Comparison of ENCODE assay signal across 12 cellular contexts in the genomic region with DNA sequence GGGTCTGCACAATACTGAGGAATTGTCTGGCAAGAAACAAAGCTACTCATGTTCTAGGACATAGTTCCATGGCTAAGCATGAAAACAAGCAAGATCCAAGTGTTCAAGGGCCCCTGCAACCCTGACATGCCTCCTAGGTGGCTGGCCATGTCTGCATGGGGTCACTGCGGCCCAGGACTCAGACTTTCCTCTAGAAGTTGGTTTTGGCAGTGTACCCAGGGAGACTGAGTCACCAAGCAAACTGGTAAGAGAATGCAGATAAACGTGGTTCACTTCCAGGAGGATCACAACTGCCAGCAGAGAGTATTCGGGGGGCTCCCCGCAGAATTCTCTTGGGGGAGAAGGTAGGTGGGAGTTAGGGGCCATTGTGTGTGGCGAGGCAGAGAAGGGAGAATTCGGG. TPM values are rescaled to one million over a fixed set of nuclear protein-coding genes. Genes with fewer than 3 reads are reported as not detected.
DNase-seq lines count a peak whose midpoint lies in the region; TF ChIP-seq lines count a peak whose summit lies in the region.
"Had no signal": no experiment of that assay in that cellular context is flagged by ENCODE, and none has a peak within 500 bp of the region (broad histone marks: within the 10 kb centered on the region; RNA-seq: fewer than 3 reads in every experiment).

No MANE protein-coding gene starts in this region.

- POLR2A ChIA-PET in CD8-positive, alpha-beta memory T cell (lab: Charles Lee): no interaction called here

- peaks cover 31% of the 10 kb centered on the region for H3K4me1 Mint-ChIP-seq in activated naive CD4-positive, alpha-beta T cell treated with anti-CD3 and anti-CD28 coated beads, Interleukin-2, amount 10 ng/mL, durations not matched to agents 7 days and 5 days
- H3K4me1 Mint-ChIP-seq in CD8-positive, alpha-beta memory T cell: peaks cover 5 to 15% (median 7%) of the 10 kb centered on the region in 3 donors
- peaks cover 4 to 8% of the 10 kb centered on the region in 2 donors for H3K4me1 Mint-ChIP-seq in immature natural killer cell

- peaks cover 7 to 30% (median 14%) of the 10 kb centered on the region in 4 donors for H3K4me1 ChIP-seq in transverse colon
- H3K4me1 ChIP-seq in CD8-positive, alpha-beta memory T cell (ENCODE audit: insufficient read depth, low read length): no peaks in the 10 kb centered on the region

- H3K36me3 Mint-ChIP-seq in activated naive CD4-positive, alpha-beta T cell treated with anti-CD3 and anti-CD28 coated beads, Interleukin-2, amount 10 ng/mL, durations not matched to agents 7 days and 5 days: peaks cover 25% of the 10 kb centered on the region
- peaks cover 0 to 3% (median 0%) of the 10 kb centered on the region in 3 donors for H3K36me3 Mint-ChIP-seq in CD8-positive, alpha-beta memory T cell
- peaks cover 0 to 3% (median 0%) of the 10 kb centered on the region in 3 donors for H3K36me3 Mint-ChIP-seq in immature natural killer cell

- H3K27ac Mint-ChIP-seq in activated naive CD4-positive, alpha-beta T cell treated with anti-CD3 and anti-CD28 coated beads, Interleukin-2, amount 10 ng/mL, durations not matched to agents 7 days and 5 days: peak overlapping the region; percentile 26
- no peak overlapping the region for H3K27ac Mint-ChIP-seq in CD8-positive, alpha-beta memory T cell
- no peak overlapping the region for H3K27ac Mint-ChIP-seq in immature natural killer cell

- no peaks in the 10 kb centered on the region for H3K27me3 ChIP-seq in layer of hippocampus (ENCODE audit: control insufficient read depth, insufficient read depth, low read length)
- no peaks in the 10 kb centered on the region for H3K27me3 ChIP-seq in transverse colon
- H3K27me3 ChIP-seq in CD8-positive, alpha-beta memory T cell (ENCODE audit: insufficient read depth, low read length, poor library complexity, severe bottlenecking): no peaks in the 10 kb centered on the region

- no peaks in the 10 kb centered on the region for H3K36me3 ChIP-seq in transverse colon
- H3K36me3 ChIP-seq in CD8-positive, alpha-beta memory T cell (ENCODE audit: insufficient read depth, low read length): no peaks in the 10 kb centered on the region

- H3K27ac ChIP-seq in layer of hippocampus (ENCODE audit: low read depth, low read length) (peak overlapping the region; percentile 66), transverse colon (peak overlapping the region; percentile 53 to 75 (median 60))
- H3K27ac ChIP-seq in CD8-positive, alpha-beta memory T cell (ENCODE audit: low read depth, low read length): no peak overlapping the region

- peaks cover 3% of the 10 kb centered on the region for H3K27me3 Mint-ChIP-seq in activated naive CD4-positive, alpha-beta T cell treated with anti-CD3 and anti-CD28 coated beads, Interleukin-2, amount 10 ng/mL, durations not matched to agents 7 days and 5 days
- H3K27me3 Mint-ChIP-seq in CD8-positive, alpha-beta memory T cell: no peaks in the 10 kb centered on the region
- H3K27me3 Mint-ChIP-seq in immature natural killer cell (ENCODE audit: low read depth in 3 of 3): peaks cover 0 to 3% (median 0%) of the 10 kb centered on the region in 3 donors
- H3K27me3 Mint-ChIP-seq: T-cell had no signal

- no peak for TF ChIP-seq EP300 in transverse colon (IDR thresholded peaks at IDR 0.05; ENCODE audit: low read depth)

- H3K4me3 Mint-ChIP-seq in activated naive CD4-positive, alpha-beta T cell treated with anti-CD3 and anti-CD28 coated beads, Interleukin-2, amount 10 ng/mL, durations not matched to agents 7 days and 5 days: no peak overlapping the region
- no peak overlapping the region for H3K4me3 Mint-ChIP-seq in CD8-positive, alpha-beta memory T cell
- no peak overlapping the region for H3K4me3 Mint-ChIP-seq in immature natural killer cell
- H3K4me3 Mint-ChIP-seq: T-cell had no signal

- DNase-seq in activated naive CD4-positive, alpha-beta T cell treated with anti-CD3 and anti-CD28 coated beads, Interleukin-2, amount 10 ng/mL, durations not matched to agents 7 days and 5 days: no peak
- no peak for DNase-seq in activated naive CD4-positive, alpha-beta T cell treated with Interleukin-2 at 50 U/mL for 16 hours
- peak; percentile 41 for DNase-seq in astrocyte of the cerebellum (ENCODE audit: low read depth)
- no peak for DNase-seq in transverse colon
- DNase-seq in CD8-positive, alpha-beta memory T cell: no peak
- DNase-seq in immature natural killer cell: no peak
- no peak for DNase-seq in RPMI8226
- DNase-seq: midbrain, NCI-H1048, NCI-H748 treated with DMSO at 0.1 percent for 48 hours, T-cell had no signal

- H3K9me3 ChIP-seq in transverse colon: no peaks in the 10 kb centered on the region
- no peaks in the 10 kb centered on the region for H3K9me3 ChIP-seq in CD8-positive, alpha-beta memory T cell (ENCODE audit: low read length)

- no peak overlapping the region for H3K4me3 ChIP-seq in astrocyte of the cerebellum (ENCODE audit: low read depth, low read length)
- H3K4me3 ChIP-seq in transverse colon: no peak overlapping the region
- no peak overlapping the region for H3K4me3 ChIP-seq in CD8-positive, alpha-beta memory T cell (ENCODE audit: low read length)

- CTCF ChIA-PET in activated naive CD4-positive, alpha-beta T cell treated with anti-CD3 and anti-CD28 coated beads, Interleukin-2, amount 10 ng/mL, durations not matched to agents 7 days and 5 days (lab: Charles Lee): interaction anchor here (1.6 to 2.7 kb wide), 2 partner anchors 207 kb away, joined by 10 read pairs; no protein-coding TSS in a partner anchor
- CTCF ChIA-PET in CD8-positive, alpha-beta memory T cell (lab: Charles Lee): interaction anchor here (1.3 kb wide), 1 partner anchor 207 kb away, joined by 3 read pairs; no protein-coding TSS in a partner anchor

- TF ChIP-seq CTCF in astrocyte of the cerebellum (IDR thresholded peaks at IDR 0.05; ENCODE audit: low read depth, low read length, missing control alignments) (no peak), transverse colon (IDR thresholded peaks at IDR 0.05) (no peak)

- WGBS in transverse colon (ENCODE audit: low coverage in 1 of 2), 2 donors: 81 to 100% methylated on average over 1 to 6 of the region's 6 CpGs

- H3K9me3 Mint-ChIP-seq in activated naive CD4-positive, alpha-beta T cell treated with anti-CD3 and anti-CD28 coated beads, Interleukin-2, amount 10 ng/mL, durations not matched to agents 7 days and 5 days: no peaks in the 10 kb centered on the region
- H3K9me3 Mint-ChIP-seq in CD8-positive, alpha-beta memory T cell: no peaks in the 10 kb centered on the region
- no peaks in the 10 kb centered on the region for H3K9me3 Mint-ChIP-seq in immature natural killer cell
- H3K9me3 Mint-ChIP-seq: T-cell had no signal

- no peak for TF ChIP-seq POLR2A in transverse colon (IDR thresholded peaks at IDR 0.05)

- in situ Hi-C loops in astrocyte of the cerebellum (cut with HindIII; ENCODE audit: low sequenced_read_pairs): no loop called here
- in situ Hi-C loops in transverse colon (cut with MboI; ENCODE audit: low pct_ligation_motif_present in 1 of 4, low pct_unique_long_range_greater_than_20kb in 1 of 4, low sequenced_read_pairs in 3 of 4): no loop called here

- intact Hi-C loops in transverse colon (cut with DNase I; ENCODE audit: low total_unique reads): no loop called here

RNA-seq across cellular contexts. Expression of gene PFKFB3, which starts 7.4 kb away (rescaled TPM):
- total RNA-seq in transverse colon: 10 to 100 TPM; 16.9 to 29.9 (median 20.2) TPM
- total RNA-seq in CD8-positive, alpha-beta memory T cell: 10 to 100 TPM; 53.6 to 60.1 TPM
- 7.4 TPM for polyA plus RNA-seq in CD8-positive, alpha-beta memory T cell
- 1 to 10 TPM; 3.2 to 8.0 (median 3.9) TPM for polyA plus RNA-seq in immature natural killer cell
